ENCODE assay signal across 8 cellular contexts in genomic region chr3:177359601-177360357, GRCh38.
DNase-seq lines count a peak whose midpoint lies in the region; ATAC-seq and TF ChIP-seq lines count a peak whose summit lies in the region.

No MANE protein-coding gene starts in this region.

- H3K36me3 ChIP-seq in mucosa of rectum (ENCODE audit: control insufficient read depth in 2 of 2, insufficient read depth in 2 of 2, low read length in 2 of 2), result no peaks in the 10 kb centered on the region

- H3K36me3 Mint-ChIP-seq in IgD-negative memory B cell, result no peaks in the 10 kb centered on the region

- H3K4me1 ChIP-seq in mucosa of rectum (ENCODE audit: control insufficient read depth in 2 of 2, insufficient read depth in 2 of 2, low read length in 2 of 2), result peaks cover 49 to 57% of the 10 kb centered on the region in 2 donors

- H3K9me3 Mint-ChIP-seq in IgD-negative memory B cell, result no peaks in the 10 kb centered on the region

- H3K27ac ChIP-seq in mucosa of rectum (ENCODE audit: low read depth in 2 of 2, low read length in 2 of 2), result peak overlapping the region; percentile 98 to 99

- H3K4me3 Mint-ChIP-seq in IgD-negative memory B cell, result peak overlapping the region; percentile 89 to 99 (median 97)

- peaks cover 5% of the 10 kb centered on the region for H3K27me3 Mint-ChIP-seq in IgD-negative memory B cell

- peak overlapping the region; percentile 78 to 81 for H3K9ac ChIP-seq in mucosa of rectum (ENCODE audit: low read depth in 1 of 2, low read length in 2 of 2)

- no peaks in the 10 kb centered on the region for H3K9me3 ChIP-seq in mucosa of rectum (ENCODE audit: control insufficient read depth in 2 of 2, low read length in 2 of 2)

- H3K27me3 ChIP-seq in mucosa of rectum (ENCODE audit: control insufficient read depth in 2 of 2, insufficient read depth in 2 of 2, low read length in 2 of 2), result no peaks in the 10 kb centered on the region

- peak; percentile 72 for ATAC-seq in GM21576 (IDR thresholded peaks at IDR 0.05; ENCODE audit: unreplicated experiment)

- TF ChIP-seq CTCF in epithelial cell of proximal tubule (conservative IDR thresholded peaks at IDR 0.05; ENCODE audit: low read depth, low read length), result peak; percentile 10

- peak overlapping the region; percentile 99 to 100 (median 99) for H3K27ac Mint-ChIP-seq in IgD-negative memory B cell

- DNase-seq in DMS114 treated with DMSO at 0.1 percent for 48 hours (lab: John Stamatoyannopoulos, UW; ENCODE audit: unreplicated experiment) (peak; percentile 88), OCI-M1 (lab: John Stamatoyannopoulos, UW) (peak; percentile 96), epithelial cell of proximal tubule (ENCODE audit: low read depth) (peak; percentile 99)
- DNase-seq in activated T-cell treated with anti-CD3 and anti-CD28 coated beads, Interleukin-2, amount 50 U/mL, for 1 hour, result peak; percentile 98
- DNase-seq in stimulated activated CD8-positive, alpha-beta memory T cell treated with anti-CD3 and anti-CD28 coated beads, Interleukin-4, amount 100 ng/mL, for 4 hours (ENCODE audit: low read depth in 2 of 2, low spot score in 1 of 2), result peak; percentile 89 to 90

- H3K4me1 Mint-ChIP-seq in IgD-negative memory B cell, result peaks cover 34 to 64% (median 40%) of the 10 kb centered on the region in 3 donors

- H3K4me3 ChIP-seq in epithelial cell of proximal tubule (ENCODE audit: low read depth, low read length) (peak overlapping the region; percentile 35), mucosa of rectum (ENCODE audit: low read length in 2 of 2) (peak overlapping the region; percentile 75 to 77)

Comparison
In these comparisons a context has a peak if more than half of its experiments do, and no peak if none do; other contexts are left out.
1. Peak in every context shown above with its lines: DNase-seq, ATAC-seq, H3K4me3 ChIP-seq and H3K27ac ChIP-seq.